Comparison of ENCODE assay signal across 2 cellular contexts in the genomic region with DNA sequence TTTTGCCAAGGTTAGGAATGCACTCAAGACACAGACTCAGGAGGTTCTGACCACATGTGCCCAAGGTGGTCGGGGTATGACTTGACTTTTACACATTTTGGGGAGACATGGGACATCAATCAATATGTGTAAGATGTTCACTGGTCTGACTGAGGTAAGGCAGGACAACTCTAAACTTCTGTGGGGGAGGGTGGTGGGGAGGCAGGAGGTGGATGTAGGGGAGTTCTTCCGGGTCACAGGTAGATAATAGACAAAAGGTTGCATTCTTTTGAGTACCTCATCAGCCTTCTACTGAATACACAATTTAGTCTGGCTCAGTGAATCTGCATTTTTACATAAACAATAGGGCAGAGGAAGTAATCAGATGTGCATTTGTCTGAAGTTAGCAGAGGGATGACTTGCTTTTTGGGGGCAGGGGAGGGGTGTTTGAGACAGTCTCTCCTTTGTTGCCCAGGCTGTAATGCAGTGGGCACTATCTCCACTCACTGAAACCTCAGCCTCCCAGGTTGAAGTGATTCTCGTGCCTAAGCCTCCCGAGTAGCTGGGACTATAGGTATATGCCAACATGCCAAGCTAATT.
TF ChIP-seq lines count a peak whose summit lies in the region.

No MANE protein-coding gene starts in this region.

TF ChIP-seq in GM12891, 5 proteins besides CTCF, POLR2A, EP300 and RAD21:
- TF ChIP-seq TAF1 (IDR thresholded peaks at IDR 0.05; ENCODE audit: low read depth, low read length) (no peak), PAX5 (IDR thresholded peaks at IDR 0.05; ENCODE audit: insufficient read depth, low read length, severe bottlenecking) (no peak), POLR2AphosphoS5 (IDR thresholded peaks at IDR 0.05; ENCODE audit: low read depth, low read length) (no peak), SPI1 (IDR thresholded peaks at IDR 0.05; ENCODE audit: low read depth, low read length) (no peak), POU2F2 (IDR thresholded peaks at IDR 0.05; ENCODE audit: low read depth, low read length) (no peak)

TF ChIP-seq in GM12878, 131 proteins besides CTCF, POLR2A, EP300 and RAD21:
- no peak for TF ChIP-seq ETV6 (conservative IDR thresholded peaks at IDR 0.05 in 1 of 2, IDR thresholded peaks at IDR 0.05 in 1 of 2; ENCODE audit: borderline replicate concordance in 1 of 2, low read depth in 1 of 2)
- TF ChIP-seq, protein P1, sequence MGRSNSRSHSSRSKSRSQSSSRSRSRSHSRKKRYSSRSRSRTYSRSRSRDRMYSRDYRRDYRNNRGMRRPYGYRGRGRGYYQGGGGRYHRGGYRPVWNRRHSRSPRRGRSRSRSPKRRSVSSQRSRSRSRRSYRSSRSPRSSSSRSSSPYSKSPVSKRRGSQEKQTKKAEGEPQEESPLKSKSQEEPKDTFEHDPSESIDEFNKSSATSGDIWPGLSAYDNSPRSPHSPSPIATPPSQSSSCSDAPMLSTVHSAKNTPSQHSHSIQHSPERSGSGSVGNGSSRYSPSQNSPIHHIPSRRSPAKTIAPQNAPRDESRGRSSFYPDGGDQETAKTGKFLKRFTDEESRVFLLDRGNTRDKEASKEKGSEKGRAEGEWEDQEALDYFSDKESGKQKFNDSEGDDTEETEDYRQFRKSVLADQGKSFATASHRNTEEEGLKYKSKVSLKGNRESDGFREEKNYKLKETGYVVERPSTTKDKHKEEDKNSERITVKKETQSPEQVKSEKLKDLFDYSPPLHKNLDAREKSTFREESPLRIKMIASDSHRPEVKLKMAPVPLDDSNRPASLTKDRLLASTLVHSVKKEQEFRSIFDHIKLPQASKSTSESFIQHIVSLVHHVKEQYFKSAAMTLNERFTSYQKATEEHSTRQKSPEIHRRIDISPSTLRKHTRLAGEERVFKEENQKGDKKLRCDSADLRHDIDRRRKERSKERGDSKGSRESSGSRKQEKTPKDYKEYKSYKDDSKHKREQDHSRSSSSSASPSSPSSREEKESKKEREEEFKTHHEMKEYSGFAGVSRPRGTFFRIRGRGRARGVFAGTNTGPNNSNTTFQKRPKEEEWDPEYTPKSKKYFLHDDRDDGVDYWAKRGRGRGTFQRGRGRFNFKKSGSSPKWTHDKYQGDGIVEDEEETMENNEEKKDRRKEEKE (IDR thresholded peaks at IDR 0.05), result no peak
- TF ChIP-seq TAF1 (IDR thresholded peaks at IDR 0.05; ENCODE audit: borderline replicate concordance, low read depth, low read length), result no peak
- TF ChIP-seq POLR2AphosphoS2 (IDR thresholded peaks at IDR 0.05; ENCODE audit: low read depth, low read length), result no peak
- TF ChIP-seq TCF3 (IDR thresholded peaks at IDR 0.05; ENCODE audit: borderline replicate concordance, insufficient read depth, low read depth, low read length), result no peak
- no peak for TF ChIP-seq BHLHE40 (IDR thresholded peaks at IDR 0.05; ENCODE audit: borderline replicate concordance in 1 of 2, low read depth in 2 of 2, low read length in 1 of 2)
- no peak for TF ChIP-seq RAD51 (IDR thresholded peaks at IDR 0.05)
- no peak for TF ChIP-seq FOS (IDR thresholded peaks at IDR 0.05; ENCODE audit: borderline replicate concordance, extremely low read depth, insufficient read length)
- TF ChIP-seq HDAC6 (IDR thresholded peaks at IDR 0.05; ENCODE audit: unreplicated experiment), result no peak
- TF ChIP-seq, protein P2, sequence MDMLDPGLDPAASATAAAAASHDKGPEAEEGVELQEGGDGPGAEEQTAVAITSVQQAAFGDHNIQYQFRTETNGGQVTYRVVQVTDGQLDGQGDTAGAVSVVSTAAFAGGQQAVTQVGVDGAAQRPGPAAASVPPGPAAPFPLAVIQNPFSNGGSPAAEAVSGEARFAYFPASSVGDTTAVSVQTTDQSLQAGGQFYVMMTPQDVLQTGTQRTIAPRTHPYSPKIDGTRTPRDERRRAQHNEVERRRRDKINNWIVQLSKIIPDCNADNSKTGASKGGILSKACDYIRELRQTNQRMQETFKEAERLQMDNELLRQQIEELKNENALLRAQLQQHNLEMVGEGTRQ (IDR thresholded peaks at IDR 0.05; ENCODE audit: borderline replicate concordance, low read depth, low read length), result no peak
- no peak for TF ChIP-seq STAT1 (conservative IDR thresholded peaks at IDR 0.05)
- no peak for TF ChIP-seq NBN (IDR thresholded peaks at IDR 0.05)
- no peak for TF ChIP-seq TARDBP (IDR thresholded peaks at IDR 0.05; ENCODE audit: borderline replicate concordance)
- TF ChIP-seq CREM (IDR thresholded peaks at IDR 0.05; ENCODE audit: low read depth), result no peak
- no peak for TF ChIP-seq BMI1 (IDR thresholded peaks at IDR 0.05; ENCODE audit: borderline replicate concordance)
- TF ChIP-seq, protein P3, sequence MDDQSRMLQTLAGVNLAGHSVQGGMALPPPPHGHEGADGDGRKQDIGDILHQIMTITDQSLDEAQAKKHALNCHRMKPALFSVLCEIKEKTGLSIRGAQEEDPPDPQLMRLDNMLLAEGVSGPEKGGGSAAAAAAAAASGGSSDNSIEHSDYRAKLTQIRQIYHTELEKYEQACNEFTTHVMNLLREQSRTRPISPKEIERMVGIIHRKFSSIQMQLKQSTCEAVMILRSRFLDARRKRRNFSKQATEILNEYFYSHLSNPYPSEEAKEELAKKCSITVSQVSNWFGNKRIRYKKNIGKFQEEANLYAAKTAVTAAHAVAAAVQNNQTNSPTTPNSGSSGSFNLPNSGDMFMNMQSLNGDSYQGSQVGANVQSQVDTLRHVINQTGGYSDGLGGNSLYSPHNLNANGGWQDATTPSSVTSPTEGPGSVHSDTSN (IDR thresholded peaks at IDR 0.05; ENCODE audit: insufficient replicate concordance, low read depth, low read length), result no peak
- TF ChIP-seq DPF2 (IDR thresholded peaks at IDR 0.05), result no peak
- TF ChIP-seq YY1 (IDR thresholded peaks at IDR 0.05; ENCODE audit: low read depth, low read length), result no peak
